ENCODE assay signal across 8 cellular contexts in the genomic region with DNA sequence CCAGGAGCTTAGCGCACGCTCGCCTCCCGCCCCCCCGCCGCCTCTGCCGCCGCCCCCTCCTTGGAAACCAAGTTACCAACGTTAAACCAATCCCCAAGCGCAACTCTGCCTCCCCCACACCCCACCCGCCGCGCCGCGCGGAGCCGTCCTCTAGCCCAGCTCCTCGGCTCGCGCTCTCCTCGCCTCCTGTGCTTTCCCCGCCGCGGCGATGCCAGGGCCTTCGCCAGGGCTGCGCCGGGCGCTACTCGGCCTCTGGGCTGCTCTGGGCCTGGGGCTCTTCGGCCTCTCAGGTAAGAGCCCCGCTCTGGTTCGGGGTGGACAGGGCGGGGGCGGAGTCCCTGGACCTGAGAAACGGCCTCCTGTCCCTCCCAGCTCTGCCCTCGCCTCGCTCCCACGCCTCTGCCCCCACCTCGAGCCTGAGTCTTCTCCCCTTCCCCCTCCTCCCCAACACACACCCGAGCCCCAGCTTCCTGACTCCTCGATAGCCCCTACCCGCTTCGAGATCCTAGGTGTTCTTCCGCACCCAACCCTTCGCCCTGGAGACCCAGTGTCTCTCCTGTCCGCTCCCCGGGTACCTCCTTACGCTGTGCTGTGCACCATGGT. TPM values are rescaled to one million over a fixed set of nuclear protein-coding genes. Genes with fewer than 3 reads are reported as not detected.
DNase-seq lines count a peak whose midpoint lies in the region; ATAC-seq and TF ChIP-seq lines count a peak whose summit lies in the region.

A gene with protein sequence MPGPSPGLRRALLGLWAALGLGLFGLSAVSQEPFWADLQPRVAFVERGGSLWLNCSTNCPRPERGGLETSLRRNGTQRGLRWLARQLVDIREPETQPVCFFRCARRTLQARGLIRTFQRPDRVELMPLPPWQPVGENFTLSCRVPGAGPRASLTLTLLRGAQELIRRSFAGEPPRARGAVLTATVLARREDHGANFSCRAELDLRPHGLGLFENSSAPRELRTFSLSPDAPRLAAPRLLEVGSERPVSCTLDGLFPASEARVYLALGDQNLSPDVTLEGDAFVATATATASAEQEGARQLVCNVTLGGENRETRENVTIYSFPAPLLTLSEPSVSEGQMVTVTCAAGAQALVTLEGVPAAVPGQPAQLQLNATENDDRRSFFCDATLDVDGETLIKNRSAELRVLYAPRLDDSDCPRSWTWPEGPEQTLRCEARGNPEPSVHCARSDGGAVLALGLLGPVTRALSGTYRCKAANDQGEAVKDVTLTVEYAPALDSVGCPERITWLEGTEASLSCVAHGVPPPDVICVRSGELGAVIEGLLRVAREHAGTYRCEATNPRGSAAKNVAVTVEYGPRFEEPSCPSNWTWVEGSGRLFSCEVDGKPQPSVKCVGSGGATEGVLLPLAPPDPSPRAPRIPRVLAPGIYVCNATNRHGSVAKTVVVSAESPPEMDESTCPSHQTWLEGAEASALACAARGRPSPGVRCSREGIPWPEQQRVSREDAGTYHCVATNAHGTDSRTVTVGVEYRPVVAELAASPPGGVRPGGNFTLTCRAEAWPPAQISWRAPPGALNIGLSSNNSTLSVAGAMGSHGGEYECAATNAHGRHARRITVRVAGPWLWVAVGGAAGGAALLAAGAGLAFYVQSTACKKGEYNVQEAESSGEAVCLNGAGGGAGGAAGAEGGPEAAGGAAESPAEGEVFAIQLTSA (plus strand): TSS at position 117 of the 603 bp plus-strand sequence. CDS start 92 bp downstream, at position 209.

- TF ChIP-seq CTCF in CD4-positive, alpha-beta T cell (IDR thresholded peaks at IDR 0.05), result no peak
- no peak for TF ChIP-seq CTCF in fibroblast of the aortic adventitia (IDR thresholded peaks at IDR 0.05; ENCODE audit: insufficient read depth, low read length)

- H3K4me1 Mint-ChIP-seq in CD4-positive, alpha-beta T cell (ENCODE audit: low read depth), result peaks cover 73% of the 10 kb centered on the region
- H3K4me1 Mint-ChIP-seq in IgD-negative memory B cell, result peaks cover 28 to 44% (median 33%) of the 10 kb centered on the region in 3 donors
- peaks cover 86% of the 10 kb centered on the region for H3K4me1 Mint-ChIP-seq in activated CD4-positive, alpha-beta memory T cell treated with anti-CD3 and anti-CD28 coated beads, Interleukin-2, amount 10 ng/mL, durations not matched to agents 7 days and 5 days

- peaks cover 17% of the 10 kb centered on the region for H3K36me3 Mint-ChIP-seq in CD4-positive, alpha-beta T cell (ENCODE audit: low read depth)
- peaks cover 2% of the 10 kb centered on the region for H3K36me3 Mint-ChIP-seq in IgD-negative memory B cell
- peaks cover 27% of the 10 kb centered on the region for H3K36me3 Mint-ChIP-seq in activated CD4-positive, alpha-beta memory T cell treated with anti-CD3 and anti-CD28 coated beads, Interleukin-2, amount 10 ng/mL, durations not matched to agents 7 days and 5 days (ENCODE audit: low read depth)

- peaks cover 77% of the 10 kb centered on the region for H3K27me3 ChIP-seq in CD4-positive, alpha-beta T cell (ENCODE audit: control insufficient read depth, insufficient read depth, low read length)
- H3K27me3 ChIP-seq in skeletal muscle tissue (ENCODE audit: control insufficient read depth in 3 of 3, insufficient read depth in 3 of 3, low read length in 3 of 3), result peaks cover 77 to 88% (median 78%) of the 10 kb centered on the region in 3 donors

- peak within 1 kb of the TSS in 2 of 3 donors; percentile 11 to 45 for H3K9ac ChIP-seq in skeletal muscle tissue (ENCODE audit: low read depth in 1 of 3, low read length in 3 of 3)

- H3K27ac Mint-ChIP-seq in CD4-positive, alpha-beta T cell, result no peak within 1 kb of the TSS
- H3K27ac Mint-ChIP-seq in IgD-negative memory B cell, result peak within 1 kb of the TSS; percentile 82 to 99 (median 89)
- peak within 1 kb of the TSS; percentile 56 for H3K27ac Mint-ChIP-seq in activated CD4-positive, alpha-beta memory T cell treated with anti-CD3 and anti-CD28 coated beads, Interleukin-2, amount 10 ng/mL, durations not matched to agents 7 days and 5 days

- peaks cover 42 to 58% (median 53%) of the 10 kb centered on the region in 3 donors for H3K4me1 ChIP-seq in skeletal muscle tissue (ENCODE audit: control insufficient read depth in 3 of 3, insufficient read depth in 3 of 3, low read length in 3 of 3)

- intact Hi-C loops in CD4-positive, alpha-beta T cell (cut with DNase I, micrococcal nuclease), result loop anchor here in 1 of 2 experiments (5.0 kb wide), 1 partner anchor 42 kb away; a partner anchor contains a TSS
- intact Hi-C loops in left colon (cut with DNase I, micrococcal nuclease), result loop anchor here in 1 of 2 donors (10.0 kb wide), 1 partner anchor 415 kb away; a partner anchor contains a TSS

- no peak within 1 kb of the TSS for H3K27ac ChIP-seq in CD4-positive, alpha-beta T cell (ENCODE audit: low read depth, low read length)
- no peak within 1 kb of the TSS for H3K27ac ChIP-seq in skeletal muscle tissue (ENCODE audit: low read depth, low read length)

- H3K4me3 ChIP-seq in fibroblast of the aortic adventitia (ENCODE audit: low read depth, low read length) (peak within 1 kb of the TSS; percentile 53), skeletal muscle tissue (ENCODE audit: low read length in 3 of 3) (peak within 1 kb of the TSS; percentile 30 to 64 (median 59))

- H3K9me3 Mint-ChIP-seq in CD4-positive, alpha-beta T cell, result no peaks in the 10 kb centered on the region
- H3K9me3 Mint-ChIP-seq in IgD-negative memory B cell, result peaks cover 0 to 7% (median 0%) of the 10 kb centered on the region in 3 donors
- H3K9me3 Mint-ChIP-seq in activated CD4-positive, alpha-beta memory T cell treated with anti-CD3 and anti-CD28 coated beads, Interleukin-2, amount 10 ng/mL, durations not matched to agents 7 days and 5 days, result no peaks in the 10 kb centered on the region

- POLR2A ChIA-PET in CD4-positive, alpha-beta T cell (lab: Charles Lee), result interaction anchor here (0.6 to 5.0 kb wide), 4 partner anchors 19 to 122 kb away, joined by 3 to 39 read pairs (median 4); a partner anchor contains a TSS
- POLR2A ChIA-PET in activated CD4-positive, alpha-beta memory T cell treated with anti-CD3 and anti-CD28 coated beads, Interleukin-2, amount 10 ng/mL, durations not matched to agents 7 days and 5 days (lab: Charles Lee), result interaction anchor here (1.0 to 8.9 kb wide), 4 partner anchors 10 to 91 kb away, joined by 3 to 105 read pairs (median 7); a partner anchor contains a TSS

- ATAC-seq in CD4-positive, alpha-beta T cell (ENCODE audit: poor library complexity), result no peak
- ATAC-seq in left colon, result no peak

- H3K9me3 ChIP-seq in CD4-positive, alpha-beta T cell (ENCODE audit: control insufficient read depth, low read length), result no peaks in the 10 kb centered on the region
- H3K9me3 ChIP-seq in skeletal muscle tissue (ENCODE audit: control insufficient read depth in 3 of 3, low read length in 3 of 3), result no peaks in the 10 kb centered on the region

- peaks cover 78% of the 10 kb centered on the region for H3K27me3 Mint-ChIP-seq in CD4-positive, alpha-beta T cell
- peaks cover 55% of the 10 kb centered on the region for H3K27me3 Mint-ChIP-seq in IgD-negative memory B cell
- peaks cover 73% of the 10 kb centered on the region for H3K27me3 Mint-ChIP-seq in activated CD4-positive, alpha-beta memory T cell treated with anti-CD3 and anti-CD28 coated beads, Interleukin-2, amount 10 ng/mL, durations not matched to agents 7 days and 5 days

- peak in 1 of 10 experiments; percentile 23 for DNase-seq in CD4-positive, alpha-beta T cell
- peak; percentile 26 for DNase-seq in activated CD4-positive, alpha-beta memory T cell treated with anti-CD3 and anti-CD28 coated beads, Interleukin-2, amount 10 ng/mL, durations not matched to agents 7 days and 5 days
- no peak for DNase-seq in fibroblast of the aortic adventitia (ENCODE audit: low read depth)
- DNase-seq in activated CD4-positive, CD25-positive, alpha-beta regulatory T cell (lab: John Stamatoyannopoulos, UW), result no peak
- DNase-seq in left colon, result no peak
- no peak for DNase-seq in DMS153 treated with DMSO at 0.1 percent for 48 hours (lab: John Stamatoyannopoulos, UW; ENCODE audit: unreplicated experiment)

- CTCF ChIA-PET in CD4-positive, alpha-beta T cell (lab: Charles Lee), result interaction anchor here (0.8 to 3.1 kb wide), 5 partner anchors 19 to 127 kb away, joined by 3 to 10 read pairs (median 6); a partner anchor contains a TSS
- CTCF ChIA-PET in activated CD4-positive, alpha-beta memory T cell treated with anti-CD3 and anti-CD28 coated beads, Interleukin-2, amount 10 ng/mL, durations not matched to agents 7 days and 5 days (lab: Charles Lee), result interaction anchor here (0.9 to 3.1 kb wide), 7 partner anchors 10 to 99 kb away, joined by 3 to 23 read pairs (median 4); a partner anchor contains a TSS

- peak within 1 kb of the TSS; percentile 81 for H3K4me3 Mint-ChIP-seq in CD4-positive, alpha-beta T cell
- peak within 1 kb of the TSS; percentile 75 to 93 (median 90) for H3K4me3 Mint-ChIP-seq in IgD-negative memory B cell
- H3K4me3 Mint-ChIP-seq in activated CD4-positive, alpha-beta memory T cell treated with anti-CD3 and anti-CD28 coated beads, Interleukin-2, amount 10 ng/mL, durations not matched to agents 7 days and 5 days, result peak within 1 kb of the TSS; percentile 65

- peaks cover 6 to 12% (median 12%) of the 10 kb centered on the region in 3 donors for H3K36me3 ChIP-seq in skeletal muscle tissue (ENCODE audit: control insufficient read depth in 3 of 3, insufficient read depth in 3 of 3, low read length in 3 of 3)

RNA-seq across cellular contexts. Expression of the gene that starts here (rescaled TPM):
- not detected for total RNA-seq in CD4-positive, alpha-beta T cell
- polyA plus RNA-seq in IgD-negative memory B cell, result not detected
- total RNA-seq in activated CD4-positive, alpha-beta memory T cell treated with anti-CD3 and anti-CD28 coated beads, Interleukin-2, amount 10 ng/mL, durations not matched to agents 7 days and 5 days, result 1 to 10 TPM in 1 of 2 experiments, under 1 TPM in 1; 0.53 to 1.1 TPM
- 1.2 and 4.4 TPM in 2 replicates for total RNA-seq in fibroblast of the aortic adventitia (ENCODE audit: low replicate concordance)
- not detected for total RNA-seq in skeletal muscle tissue
- total RNA-seq in left colon, result 1 to 10 TPM in 1 of 2 donors, under 1 TPM in 1; 0.76 to 1.1 TPM
